1 cellular context compared by ENCODE assay signal in genomic region chr12:9692909-9693308, GRCh38.
TF ChIP-seq lines count a peak whose summit lies in the region.

No MANE protein-coding gene starts in this region.

TF ChIP-seq in GM12878, 131 proteins besides CTCF, POLR2A, EP300 and RAD21:
- no peak for TF ChIP-seq CHD1 (IDR thresholded peaks at IDR 0.05; ENCODE audit: low read depth, low read length)
- TF ChIP-seq POLR2AphosphoS5 (IDR thresholded peaks at IDR 0.05; ENCODE audit: low read length) = peak; percentile 25; the same call in 1 of the 2 replicates
TF ChIP-seq in GM12878: peak in this region for 1.
